Comparison of ENCODE assay signal across 7 cellular contexts in the genomic region with DNA sequence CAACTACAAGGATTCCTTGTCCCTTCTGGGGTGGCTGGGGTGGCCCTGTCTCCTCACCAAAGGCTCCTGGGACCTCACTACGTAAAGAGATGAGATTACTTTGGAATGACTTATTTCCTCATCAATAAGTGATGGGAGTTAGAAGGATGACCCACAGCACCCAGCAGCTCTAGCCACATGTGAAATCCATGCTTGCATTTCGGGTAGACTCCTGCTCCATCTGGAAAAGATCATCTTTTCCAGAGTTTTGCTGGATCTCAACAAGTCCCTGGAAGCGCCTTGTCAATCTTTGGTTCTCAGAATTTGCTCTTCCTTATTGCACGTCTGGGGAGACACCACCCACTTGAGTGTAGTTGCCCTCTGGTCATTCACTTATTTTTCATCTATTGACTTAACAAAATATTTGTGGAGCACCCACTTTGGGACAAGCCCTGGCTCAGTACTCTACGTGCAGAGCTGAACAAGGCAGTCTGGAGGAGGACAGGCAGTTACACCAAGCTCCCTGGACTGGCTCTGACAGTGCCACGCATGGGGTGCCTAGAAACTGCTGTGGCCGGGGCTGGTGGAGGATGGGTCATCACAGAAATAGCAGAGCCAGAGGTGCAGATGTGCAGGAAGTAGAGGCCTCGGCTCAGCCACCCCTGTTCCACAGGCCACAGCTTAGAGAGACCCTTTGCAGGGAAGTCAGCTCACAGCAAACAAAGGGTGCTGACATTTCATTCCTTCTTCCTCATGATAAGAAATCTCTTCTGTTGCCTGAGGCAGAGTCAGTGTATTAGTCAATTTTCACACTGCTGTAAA.
DNase-seq lines count a peak whose midpoint lies in the region; ATAC-seq and TF ChIP-seq lines count a peak whose summit lies in the region.

No MANE protein-coding gene starts in this region.

- no peak for TF ChIP-seq CTCF in gastroesophageal sphincter (IDR thresholded peaks at IDR 0.05)

- H3K36me3 ChIP-seq in gastroesophageal sphincter: no peaks in the 10 kb centered on the region

- H3K27me3 ChIP-seq in gastroesophageal sphincter: no peaks in the 10 kb centered on the region

- no peak overlapping the region for H3K4me3 Mint-ChIP-seq in stimulated activated effector memory CD8-positive, alpha-beta T cell treated with anti-CD3 and anti-CD28 coated beads, Interleukin-12 subunit alpha, Interleukin-12 subunit beta, amount 100 ng/mL, for 72 hours

- no peaks in the 10 kb centered on the region for H3K9me3 ChIP-seq in gastroesophageal sphincter

- H3K9me3 Mint-ChIP-seq in stimulated activated effector memory CD8-positive, alpha-beta T cell treated with anti-CD3 and anti-CD28 coated beads, Interleukin-12 subunit alpha, Interleukin-12 subunit beta, amount 100 ng/mL, for 72 hours: no peaks in the 10 kb centered on the region

- H3K4me1 Mint-ChIP-seq in stimulated activated effector memory CD8-positive, alpha-beta T cell treated with anti-CD3 and anti-CD28 coated beads, Interleukin-12 subunit alpha, Interleukin-12 subunit beta, amount 100 ng/mL, for 72 hours: peaks cover 6% of the 10 kb centered on the region

- no peaks in the 10 kb centered on the region for H3K36me3 Mint-ChIP-seq in stimulated activated effector memory CD8-positive, alpha-beta T cell treated with anti-CD3 and anti-CD28 coated beads, Interleukin-12 subunit alpha, Interleukin-12 subunit beta, amount 100 ng/mL, for 72 hours

- TF ChIP-seq EP300 in gastroesophageal sphincter (IDR thresholded peaks at IDR 0.05): no peak

- no peak overlapping the region for H3K4me3 ChIP-seq in gastroesophageal sphincter

- H3K27ac Mint-ChIP-seq in stimulated activated effector memory CD8-positive, alpha-beta T cell treated with anti-CD3 and anti-CD28 coated beads, Interleukin-12 subunit alpha, Interleukin-12 subunit beta, amount 100 ng/mL, for 72 hours: no peak overlapping the region

- WGBS in gastroesophageal sphincter (ENCODE audit: low coverage in 1 of 2), 2 donors: 75 to 100% methylated on average over 1 to 6 of the region's 8 CpGs

- DNase-seq in M059J (ENCODE audit: low read depth) (peak; percentile 90), mucosa of gallbladder (ENCODE audit: low spot score) (no peak)
- no peak for DNase-seq in stimulated activated effector memory CD8-positive, alpha-beta T cell treated with anti-CD3 and anti-CD28 coated beads, Interleukin-12 subunit alpha, Interleukin-12 subunit beta, amount 100 ng/mL, for 72 hours (ENCODE audit: low spot score in 2 of 2)

- H3K27ac ChIP-seq in gastroesophageal sphincter: no peak overlapping the region

- no peak for TF ChIP-seq POLR2A in gastroesophageal sphincter (IDR thresholded peaks at IDR 0.05)

- H3K4me1 ChIP-seq in gastroesophageal sphincter: no peaks in the 10 kb centered on the region

- ATAC-seq in GM19467 (IDR thresholded peaks at IDR 0.05; ENCODE audit: unreplicated experiment) (peak; percentile 64), esophagus mucosa (peak; percentile 72), gastroesophageal sphincter (no peak), HG02973 (IDR thresholded peaks at IDR 0.05; ENCODE audit: unreplicated experiment) (no peak)
- ATAC-seq in stimulated activated effector memory CD8-positive, alpha-beta T cell treated with anti-CD3 and anti-CD28 coated beads, Interleukin-12 subunit alpha, Interleukin-12 subunit beta, amount 100 ng/mL, for 72 hours: peak; percentile 31

Comparison
In these comparisons a context has a peak if more than half of its experiments do, and no peak if none do; other contexts are left out.
1. ATAC-seq: peak in GM19467 (single experiment), esophagus mucosa (single experiment) and stimulated activated effector memory CD8-positive, alpha-beta T cell treated with anti-CD3 and anti-CD28 coated beads, Interleukin-12 subunit alpha, Interleukin-12 subunit beta, amount 100 ng/mL, for 72 hours (single experiment); none in gastroesophageal sphincter (single experiment) and HG02973 (single experiment).